In genomic region chr13:51583469-51583874, GRCh38 we compare ENCODE assay signal across 8 cellular contexts. TPM values are rescaled to one million over a fixed set of nuclear protein-coding genes. Genes with fewer than 3 reads are reported as not detected.
DNase-seq lines count a peak whose midpoint lies in the region; ATAC-seq, FAIRE-seq and TF ChIP-seq lines count a peak whose summit lies in the region.

No MANE protein-coding gene starts in this region.

- no peaks in the 10 kb centered on the region for H3K27me3 ChIP-seq in iPS-15b (ENCODE audit: control insufficient read depth, insufficient read depth, low read length)

- no peaks in the 10 kb centered on the region for H3K36me3 ChIP-seq in iPS-15b (ENCODE audit: control insufficient read depth, insufficient read depth, low read length)

- H3K27ac Mint-ChIP-seq in activated T-helper 17 cell treated with anti-CD3 and anti-CD28 coated beads, Interleukin-2, amount 50 U/mL, for 72 hours, result peak overlapping the region; percentile 99
- peak overlapping the region; percentile 96 for H3K27ac Mint-ChIP-seq in stimulated activated naive B cell treated with anti-CD40 and anti-IgM and Interleukin-4, amounts not matched to agents 10 μg/mL and 1 μg/mL and 100 μg/mL, for 72 hours

- no peaks in the 10 kb centered on the region for H3K27me3 Mint-ChIP-seq in activated T-helper 17 cell treated with anti-CD3 and anti-CD28 coated beads, Interleukin-2, amount 50 U/mL, for 72 hours
- peaks cover 0 to 4% of the 10 kb centered on the region in 2 donors for H3K27me3 Mint-ChIP-seq in stimulated activated naive B cell treated with anti-CD40 and anti-IgM and Interleukin-4, amounts not matched to agents 10 μg/mL and 1 μg/mL and 100 μg/mL, for 72 hours

- no peaks in the 10 kb centered on the region for H3K9me3 ChIP-seq in iPS-15b (ENCODE audit: control insufficient read depth, insufficient read depth, low read length)

- H3K4me1 Mint-ChIP-seq in activated T-helper 17 cell treated with anti-CD3 and anti-CD28 coated beads, Interleukin-2, amount 50 U/mL, for 72 hours, result peaks cover 21% of the 10 kb centered on the region
- H3K4me1 Mint-ChIP-seq in stimulated activated naive B cell treated with anti-CD40 and anti-IgM and Interleukin-4, amounts not matched to agents 10 μg/mL and 1 μg/mL and 100 μg/mL, for 72 hours, result peaks cover 22 to 47% of the 10 kb centered on the region in 2 donors

- H3K36me3 Mint-ChIP-seq in activated T-helper 17 cell treated with anti-CD3 and anti-CD28 coated beads, Interleukin-2, amount 50 U/mL, for 72 hours (ENCODE audit: low read depth), result peaks cover 9% of the 10 kb centered on the region
- peaks cover 2 to 6% of the 10 kb centered on the region in 2 donors for H3K36me3 Mint-ChIP-seq in stimulated activated naive B cell treated with anti-CD40 and anti-IgM and Interleukin-4, amounts not matched to agents 10 μg/mL and 1 μg/mL and 100 μg/mL, for 72 hours

- H3K4me1 ChIP-seq in iPS-15b (ENCODE audit: control insufficient read depth, insufficient read depth, low read length), result peaks cover 13% of the 10 kb centered on the region

- peaks cover 5% of the 10 kb centered on the region for H3K9me3 Mint-ChIP-seq in activated T-helper 17 cell treated with anti-CD3 and anti-CD28 coated beads, Interleukin-2, amount 50 U/mL, for 72 hours
- no peaks in the 10 kb centered on the region for H3K9me3 Mint-ChIP-seq in stimulated activated naive B cell treated with anti-CD40 and anti-IgM and Interleukin-4, amounts not matched to agents 10 μg/mL and 1 μg/mL and 100 μg/mL, for 72 hours

- peak overlapping the region; percentile 62 for H3K9ac ChIP-seq in iPS-15b (ENCODE audit: low read depth, low read length)

- FAIRE-seq in RCC 7860 (lab: Jason Lieb, UNC), result no peak

- H3K4me3 ChIP-seq in HFF-Myc (replicated peaks; ENCODE audit: low read depth, low read length), result peak overlapping the region; percentile 87
- H3K4me3 ChIP-seq in iPS-15b (ENCODE audit: low read depth, low read length), result peak overlapping the region; percentile 93

- DNase-seq in HFF-Myc (ENCODE audit: extremely low read depth, low read depth), result no peak
- DNase-seq in stimulated activated naive B cell treated with anti-CD40 and anti-IgM and Interleukin-4, amounts not matched to agents 10 μg/mL and 1 μg/mL and 100 μg/mL, for 72 hours, result no peak
- DNase-seq in D341Med (ENCODE audit: low spot score), result no peak
- no peak for DNase-seq in RCC 7860 (ENCODE audit: low spot score)
- no peak for DNase-seq in stimulated activated CD4-positive, alpha-beta T cell treated with anti-CD3 and anti-CD28 coated beads, Interleukin-4, amount 100 ng/mL, for 1 hour
- no peak for DNase-seq in stimulated activated CD8-positive, alpha-beta memory T cell treated with anti-CD3 and anti-CD28 coated beads, Interleukin-4, amount 100 ng/mL, for 48 hours

- no peak for ATAC-seq in activated T-helper 17 cell treated with anti-CD3 and anti-CD28 coated beads, Interleukin-2, amount 50 U/mL, for 72 hours (replicated peaks)
- ATAC-seq in stimulated activated naive B cell treated with anti-CD40 and anti-IgM and Interleukin-4, amounts not matched to agents 10 μg/mL and 1 μg/mL and 100 μg/mL, for 72 hours (replicated peaks), result no peak

- no peak for TF ChIP-seq CTCF in HFF-Myc (IDR thresholded peaks at IDR 0.05; ENCODE audit: low read depth, low read length, missing control alignments)

- peak overlapping the region; percentile 100 for H3K4me3 Mint-ChIP-seq in activated T-helper 17 cell treated with anti-CD3 and anti-CD28 coated beads, Interleukin-2, amount 50 U/mL, for 72 hours
- peak overlapping the region; percentile 85 to 94 for H3K4me3 Mint-ChIP-seq in stimulated activated naive B cell treated with anti-CD40 and anti-IgM and Interleukin-4, amounts not matched to agents 10 μg/mL and 1 μg/mL and 100 μg/mL, for 72 hours

RNA-seq across cellular contexts. Expression of gene WDFY2, which starts 0.8 kb away (rescaled TPM):
- 10 to 100 TPM; 16.8 to 31.5 TPM for total RNA-seq in activated T-helper 17 cell treated with anti-CD3 and anti-CD28 coated beads, Interleukin-2, amount 50 U/mL, for 72 hours
